In the genomic region with DNA sequence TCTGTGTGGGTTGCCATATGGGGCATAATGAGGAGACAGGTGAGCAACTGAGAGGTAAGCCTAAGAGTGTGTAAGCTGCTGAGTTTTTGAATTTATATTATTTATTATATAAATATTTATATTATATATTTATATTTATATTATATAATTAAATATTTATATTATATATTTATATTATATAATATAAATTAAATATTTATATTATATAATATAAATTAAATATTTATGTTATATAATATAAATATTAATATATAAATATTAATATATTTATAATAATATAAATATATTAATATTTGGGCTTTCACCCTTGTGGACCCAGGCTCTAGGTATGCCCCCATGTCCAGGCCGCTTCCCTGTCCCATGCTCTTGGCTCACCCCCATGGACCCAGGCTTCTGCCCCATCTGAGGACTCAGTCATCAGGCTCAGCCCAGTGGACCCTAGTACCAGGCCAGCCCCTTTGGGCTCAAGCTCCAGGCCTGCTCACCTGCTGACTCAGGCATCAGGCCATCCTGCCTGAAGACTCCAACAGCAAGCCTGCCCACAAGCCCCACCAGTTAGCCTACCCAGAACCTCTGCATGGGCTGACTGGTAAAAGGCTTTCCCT, we compare ENCODE assay signal across 21 cellular contexts.
"Had no signal": no experiment of that assay in that cellular context is flagged by ENCODE, and none has a peak within 500 bp of the region (broad histone marks: within the 10 kb centered on the region; RNA-seq: fewer than 3 reads in every experiment).

No MANE protein-coding gene starts in this region.

- FAIRE-seq: urothelium cell line had no signal

- H3K27ac ChIP-seq: colonic mucosa, esophagus squamous epithelium, lower lobe of right lung, neutrophil, parathyroid adenoma, right lobe of liver, testis, tibial artery had no signal

- ATAC-seq: left ventricle myocardium superior; lower lobe of right lung; naive thymus-derived CD8-positive, alpha-beta T cell; right lobe of liver; stimulated activated memory B cell treated with anti-CD40 and anti-IgM and Interleukin-4, amounts not matched to agents 10 μg/mL and 1 μg/mL and 100 μg/mL, for 72 hours; stimulated activated naive CD8-positive, alpha-beta T cell treated with anti-CD3 and anti-CD28 coated beads, Interleukin-15, Interleukin-2, amounts not matched to agents 100 U/mL and 50 U/mL, for 24 hours had no signal

- H3K4me1 ChIP-seq: colonic mucosa, lower lobe of right lung, parathyroid adenoma, right lobe of liver, testis had no signal

- H3K27me3 ChIP-seq: colonic mucosa, esophagus squamous epithelium, neutrophil, right lobe of liver, testis, tibial artery had no signal

- H3K9me3 ChIP-seq: colonic mucosa, neutrophil, right lobe of liver, testis had no signal

- DNase-seq: colonic mucosa; effector memory CD4-positive, alpha-beta T cell; erythroblast; esophagus squamous epithelium; foreskin melanocyte; hypothalamus; immature natural killer cell; islet precursor cell; left ventricle myocardium superior; lower lobe of right lung; naive thymus-derived CD8-positive, alpha-beta T cell; right lobe of liver; stimulated activated CD4-positive, alpha-beta T cell treated with anti-CD3 and anti-CD28 coated beads, Interleukin-4, amount 100 ng/mL, for 4 hours; stimulated activated naive CD8-positive, alpha-beta T cell treated with anti-CD3 and anti-CD28 coated beads, Interleukin-15, Interleukin-2, amounts not matched to agents 100 U/mL and 50 U/mL, for 24 hours; substantia nigra; testis; tibial artery had no signal

- H3K4me3 ChIP-seq: colonic mucosa, esophagus squamous epithelium, lower lobe of right lung, right lobe of liver, testis, tibial artery had no signal

- H3K36me3 ChIP-seq: colonic mucosa, esophagus squamous epithelium, lower lobe of right lung, neutrophil, right lobe of liver, tibial artery had no signal
